Comparison of ENCODE assay signal across 30 cellular contexts in genomic region chr6:137051790-137052472, GRCh38. TPM values are rescaled to one million over a fixed set of nuclear protein-coding genes. Genes with fewer than 3 reads are reported as not detected.
DNase-seq lines count a peak whose midpoint lies in the region; ATAC-seq, FAIRE-seq and TF ChIP-seq lines count a peak whose summit lies in the region.
"Had no signal": no experiment of that assay in that cellular context is flagged by ENCODE, and none has a peak within 500 bp of the region (broad histone marks: within the 10 kb centered on the region; RNA-seq: fewer than 3 reads in every experiment).

No MANE protein-coding gene starts in this region.

- H3K27ac Mint-ChIP-seq in type B pancreatic cell: no peak overlapping the region
- H3K27ac Mint-ChIP-seq in MCF 10A (ENCODE audit: low read depth, unreplicated experiment): no peak overlapping the region
- H3K27ac Mint-ChIP-seq: activated B cell treated with CpG ODN at 0.5 μM for 24 hours; GM23338; natural killer cell; T-helper 2 cell treated with Interferon-gamma antibody and Interleukin-4, amounts not matched to agents 5 μg/mL and 100 μg/mL, for 36 hours had no signal

- H3K27ac ChIP-seq in left ventricle myocardium inferior (replicated peaks) (no peak overlapping the region), brain microvascular endothelial cell (no peak overlapping the region), pancreas (no peak overlapping the region)
- H3K27ac ChIP-seq: C4-2B, SK-N-MC, thoracic aorta had no signal

- in situ Hi-C loops in brain microvascular endothelial cell (cut with HindIII; ENCODE audit: low pct_ligation_motif_present, low sequenced_read_pairs): no loop called here

- H3K9me3 Mint-ChIP-seq in type B pancreatic cell (no peaks in the 10 kb centered on the region), MCF 10A (ENCODE audit: unreplicated experiment) (no peaks in the 10 kb centered on the region)
- H3K9me3 Mint-ChIP-seq: activated B cell treated with CpG ODN at 0.5 μM for 24 hours; activated T-cell treated with anti-CD3 and anti-CD28 coated beads, Interleukin-2, amount 50 U/mL, for 4 hours; GM23338; natural killer cell; T-helper 2 cell treated with Interferon-gamma antibody and Interleukin-4, amounts not matched to agents 5 μg/mL and 100 μg/mL, for 36 hours had no signal

- H3K4me3 ChIP-seq in left ventricle myocardium inferior (no peak overlapping the region), brain microvascular endothelial cell (ENCODE audit: low read depth, low read length) (no peak overlapping the region), pancreas (no peak overlapping the region)
- H3K4me3 ChIP-seq: GM23338, SK-N-MC, thoracic aorta had no signal

- H3K4me3 Mint-ChIP-seq in type B pancreatic cell (no peak overlapping the region), MCF 10A (ENCODE audit: unreplicated experiment) (no peak overlapping the region)
- H3K4me3 Mint-ChIP-seq: activated B cell treated with CpG ODN at 0.5 μM for 24 hours; activated T-cell treated with anti-CD3 and anti-CD28 coated beads, Interleukin-2, amount 50 U/mL, for 4 hours; GM23338; natural killer cell; T-helper 2 cell treated with Interferon-gamma antibody and Interleukin-4, amounts not matched to agents 5 μg/mL and 100 μg/mL, for 36 hours had no signal

- ATAC-seq in Right ventricle myocardium inferior (peak; percentile 78), pancreas (peak in 3 of 4 donors; percentile 20 to 60 (median 24))
- ATAC-seq: activated T-cell treated with anti-CD3 and anti-CD28 coated beads, Interleukin-2, amount 50 U/mL, for 4 hours; GM23338; natural killer cell had no signal

- POLR2A ChIA-PET in MCF 10A (lab: Yijun Ruan, JAX): no interaction called here

- DNase-seq in Right ventricle myocardium inferior (ENCODE audit: missing footprints) (no peak), left ventricle myocardium inferior (no peak), NCI-H510A treated with DMSO at 0.1 percent for 48 hours (lab: John Stamatoyannopoulos, UW) (peak; percentile 38), brain microvascular endothelial cell (peak; percentile 5), pancreas (no peak), type B pancreatic cell (ENCODE audit: extremely low spot score, unreplicated experiment) (no peak), GM12892 (ENCODE audit: insufficient read length) (no peak), MCF 10A (ENCODE audit: unreplicated experiment) (no peak)
- DNase-seq: activated B cell treated with CpG ODN at 0.5 μM for 24 hours; activated naive CD4-positive, alpha-beta T cell treated with Interleukin-2 at 50 U/mL for 16 hours; activated T-cell treated with anti-CD3 and anti-CD28 coated beads, Interleukin-2, amount 50 U/mL, for 4 hours; amygdala; caudate nucleus; foreskin fibroblast; islet precursor cell; KBM-7; natural killer cell; NCI-H1105; NCI-H2107; NCI-H774; OCI-M1; posterior cingulate gyrus; stimulated activated CD4-positive, alpha-beta T cell treated with anti-CD3 and anti-CD28 coated beads, Interleukin-1b, Interleukin-23, amount 100 ng/mL, for 48 hours; stimulated activated naive CD4-positive, alpha-beta T cell had no signal

- H3K36me3 ChIP-seq in left ventricle myocardium inferior (no peaks in the 10 kb centered on the region), brain microvascular endothelial cell (replicated peaks) (no peaks in the 10 kb centered on the region), pancreas (no peaks in the 10 kb centered on the region)
- H3K36me3 ChIP-seq: thoracic aorta had no signal

- peaks cover 24% of the 10 kb centered on the region for H3K27me3 Mint-ChIP-seq in type B pancreatic cell
- no peaks in the 10 kb centered on the region for H3K27me3 Mint-ChIP-seq in MCF 10A (ENCODE audit: insufficient read depth, unreplicated experiment)

- 57 to 58% methylated on average over 3 of the region's 3 CpGs for WGBS in pancreas, 2 donors

- H3K36me3 Mint-ChIP-seq in type B pancreatic cell: no peaks in the 10 kb centered on the region
- H3K36me3 Mint-ChIP-seq in MCF 10A (ENCODE audit: insufficient read depth, unreplicated experiment): no peaks in the 10 kb centered on the region
- H3K36me3 Mint-ChIP-seq: natural killer cell had no signal

- H3K4me1 ChIP-seq in left ventricle myocardium inferior (peaks cover 8% of the 10 kb centered on the region), pancreas (no peaks in the 10 kb centered on the region)

- H3K27me3 ChIP-seq in left ventricle myocardium inferior (ENCODE audit: low read depth): peaks cover 6% of the 10 kb centered on the region
- H3K27me3 ChIP-seq in brain microvascular endothelial cell (replicated peaks): no peaks in the 10 kb centered on the region
- no peaks in the 10 kb centered on the region for H3K27me3 ChIP-seq in pancreas

- no peak for TF ChIP-seq CTCF in left ventricle myocardium inferior (IDR thresholded peaks at IDR 0.05; ENCODE audit: borderline replicate concordance)
- TF ChIP-seq CTCF in brain microvascular endothelial cell (IDR thresholded peaks at IDR 0.05; ENCODE audit: low read depth, low read length, missing control alignments): no peak
- no peak for TF ChIP-seq CTCF in pancreas (IDR thresholded peaks at IDR 0.05)
- no peak for TF ChIP-seq CTCF in type B pancreatic cell (conservative IDR thresholded peaks at IDR 0.05)
- TF ChIP-seq CTCF in MCF 10A (IDR thresholded peaks at IDR 0.05; ENCODE audit: unreplicated experiment): no peak

- intact Hi-C loops in Right ventricle myocardium inferior (cut with DNase I): no loop called here
- intact Hi-C loops in left ventricle myocardium inferior (cut with micrococcal nuclease): no loop called here
- intact Hi-C loops in pancreas (cut with DNase I): no loop called here
- intact Hi-C loops in MCF 10A (cut with micrococcal nuclease): no loop called here

- FAIRE-seq in pancreas (lab: Jason Lieb, UNC): no peak
- no peak for FAIRE-seq in GM12892 (lab: Jason Lieb, UNC)
- FAIRE-seq: GM12891 had no signal

- BruUV-seq in MCF 10A (replicated peaks; lab: Mats Ljungman, UMichigan): no TSS peak

- TF ChIP-seq POLR2A in GM12892 (IDR thresholded peaks at IDR 0.05; ENCODE audit: low read depth, low read length): no peak

- H3K9me3 ChIP-seq in left ventricle myocardium inferior (replicated peaks) (no peaks in the 10 kb centered on the region), pancreas (no peaks in the 10 kb centered on the region)
- H3K9me3 ChIP-seq: thoracic aorta had no signal

- no peaks in the 10 kb centered on the region for H3K4me1 Mint-ChIP-seq in type B pancreatic cell (ENCODE audit: unreplicated experiment)
- H3K4me1 Mint-ChIP-seq in MCF 10A (ENCODE audit: insufficient read depth, unreplicated experiment): no peaks in the 10 kb centered on the region
- H3K4me1 Mint-ChIP-seq: activated B cell treated with CpG ODN at 0.5 μM for 24 hours, GM23338, natural killer cell had no signal

- CTCF ChIA-PET in MCF 10A (lab: Yijun Ruan, JAX): no interaction called here

RNA-seq across cellular contexts. Expression of gene IL20RA, which starts 7.2 kb away (rescaled TPM):
- total RNA-seq in Right ventricle myocardium inferior (6.7 TPM), left ventricle myocardium inferior (10.1 TPM), pancreas (10 to 100 TPM in 1 of 6 donors, 1 to 10 TPM in 5; 5.5 to 12.4 (median 9.0) TPM), type B pancreatic cell (ENCODE audit: low replicate concordance) (0.90 and 1.7 TPM in 2 replicates), MCF 10A (2022) (0.23 and 0.37 TPM in 2 replicates)
- polyA plus RNA-seq in pancreas: 10 to 100 TPM in 1 of 2 donors, 1 to 10 TPM in 1; 7.0 to 22.2 TPM
- not detected for polyA plus RNA-seq in GM12892 (2012; ENCODE audit: missing spikeins)
- total RNA-seq: activated B cell treated with CpG ODN at 0.5 μM for 24 hours, natural killer cell had no signal

Comparison
In these comparisons a context has a peak if more than half of its experiments do, and no peak if none do; other contexts are left out.
1. DNase-seq: peak in NCI-H510A treated with DMSO at 0.1 percent for 48 hours (single experiment) and brain microvascular endothelial cell (single experiment); none in Right ventricle myocardium inferior (single experiment), left ventricle myocardium inferior (single experiment), pancreas (0 of 6), type B pancreatic cell (single experiment), GM12892 (single experiment) and MCF 10A (single experiment).